In the genomic region with DNA sequence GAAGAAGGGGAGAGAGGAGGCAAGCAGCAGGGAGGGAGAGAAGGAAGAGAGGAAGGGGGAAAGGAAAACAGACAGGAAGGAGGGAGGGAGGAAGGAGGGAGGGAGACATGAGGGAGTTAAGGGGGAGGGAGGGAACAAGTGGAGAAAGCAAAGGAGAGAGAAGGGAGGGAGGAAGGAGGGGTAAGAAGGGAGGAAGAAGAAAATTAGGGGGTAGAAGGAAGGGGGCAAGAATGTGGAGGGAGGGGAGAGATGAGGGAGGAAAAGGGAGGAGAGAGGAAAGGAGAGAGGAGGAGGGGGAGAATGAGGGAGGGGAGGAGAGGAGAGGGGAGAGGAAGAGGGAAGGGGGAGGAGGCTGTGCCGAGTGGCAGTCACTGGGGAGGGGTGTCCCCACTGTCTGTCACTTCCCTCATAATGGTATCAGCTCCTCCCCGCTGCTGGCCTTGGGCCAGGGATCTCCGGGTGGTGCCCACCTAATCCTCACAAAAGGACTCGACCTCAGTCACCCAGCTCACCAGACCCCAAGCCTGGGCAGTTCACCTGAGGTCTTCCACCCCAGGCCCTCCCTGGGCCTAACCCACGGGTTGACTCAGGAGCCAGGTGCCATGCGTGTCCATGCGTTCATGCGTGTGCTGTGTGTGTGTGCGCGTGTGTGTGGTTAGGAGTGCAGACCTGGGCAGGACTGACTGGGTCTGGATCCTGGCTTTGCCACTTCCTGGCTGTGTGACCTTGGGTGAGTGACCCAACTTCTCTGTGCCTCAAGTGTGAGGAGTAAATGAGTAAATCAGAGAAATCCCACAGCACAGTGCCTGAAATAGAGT, we compare ENCODE assay signal across 1 cellular context.
TF ChIP-seq lines count a peak whose summit lies in the region.

No MANE protein-coding gene starts in this region.

TF ChIP-seq in HepG2, 621 proteins besides CTCF, POLR2A, EP300 and RAD21 (continued from another document and continues in another):
- TF ChIP-seq, protein P1, sequence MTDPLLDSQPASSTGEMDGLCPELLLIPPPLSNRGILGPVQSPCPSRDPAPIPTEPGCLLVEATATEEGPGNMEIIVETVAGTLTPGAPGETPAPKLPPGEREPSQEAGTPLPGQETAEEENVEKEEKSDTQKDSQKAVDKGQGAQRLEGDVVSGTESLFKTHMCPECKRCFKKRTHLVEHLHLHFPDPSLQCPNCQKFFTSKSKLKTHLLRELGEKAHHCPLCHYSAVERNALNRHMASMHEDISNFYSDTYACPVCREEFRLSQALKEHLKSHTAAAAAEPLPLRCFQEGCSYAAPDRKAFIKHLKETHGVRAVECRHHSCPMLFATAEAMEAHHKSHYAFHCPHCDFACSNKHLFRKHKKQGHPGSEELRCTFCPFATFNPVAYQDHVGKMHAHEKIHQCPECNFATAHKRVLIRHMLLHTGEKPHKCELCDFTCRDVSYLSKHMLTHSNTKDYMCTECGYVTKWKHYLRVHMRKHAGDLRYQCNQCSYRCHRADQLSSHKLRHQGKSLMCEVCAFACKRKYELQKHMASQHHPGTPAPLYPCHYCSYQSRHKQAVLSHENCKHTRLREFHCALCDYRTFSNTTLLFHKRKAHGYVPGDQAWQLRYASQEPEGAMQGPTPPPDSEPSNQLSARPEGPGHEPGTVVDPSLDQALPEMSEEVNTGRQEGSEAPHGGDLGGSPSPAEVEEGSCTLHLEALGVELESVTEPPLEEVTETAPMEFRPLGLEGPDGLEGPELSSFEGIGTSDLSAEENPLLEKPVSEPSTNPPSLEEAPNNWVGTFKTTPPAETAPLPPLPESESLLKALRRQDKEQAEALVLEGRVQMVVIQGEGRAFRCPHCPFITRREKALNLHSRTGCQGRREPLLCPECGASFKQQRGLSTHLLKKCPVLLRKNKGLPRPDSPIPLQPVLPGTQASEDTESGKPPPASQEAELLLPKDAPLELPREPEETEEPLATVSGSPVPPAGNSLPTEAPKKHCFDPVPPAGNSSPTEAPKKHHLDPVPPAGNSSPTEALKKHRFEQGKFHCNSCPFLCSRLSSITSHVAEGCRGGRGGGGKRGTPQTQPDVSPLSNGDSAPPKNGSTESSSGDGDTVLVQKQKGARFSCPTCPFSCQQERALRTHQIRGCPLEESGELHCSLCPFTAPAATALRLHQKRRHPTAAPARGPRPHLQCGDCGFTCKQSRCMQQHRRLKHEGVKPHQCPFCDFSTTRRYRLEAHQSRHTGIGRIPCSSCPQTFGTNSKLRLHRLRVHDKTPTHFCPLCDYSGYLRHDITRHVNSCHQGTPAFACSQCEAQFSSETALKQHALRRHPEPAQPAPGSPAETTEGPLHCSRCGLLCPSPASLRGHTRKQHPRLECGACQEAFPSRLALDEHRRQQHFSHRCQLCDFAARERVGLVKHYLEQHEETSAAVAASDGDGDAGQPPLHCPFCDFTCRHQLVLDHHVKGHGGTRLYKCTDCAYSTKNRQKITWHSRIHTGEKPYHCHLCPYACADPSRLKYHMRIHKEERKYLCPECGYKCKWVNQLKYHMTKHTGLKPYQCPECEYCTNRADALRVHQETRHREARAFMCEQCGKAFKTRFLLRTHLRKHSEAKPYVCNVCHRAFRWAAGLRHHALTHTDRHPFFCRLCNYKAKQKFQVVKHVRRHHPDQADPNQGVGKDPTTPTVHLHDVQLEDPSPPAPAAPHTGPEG (CRISPR knock-in tag; IDR thresholded peaks at IDR 0.05) = no peak
- TF ChIP-seq SP140L (CRISPR knock-in tag; IDR thresholded peaks at IDR 0.05; ENCODE audit: borderline replicate concordance) (no peak), ARNTL (CRISPR knock-in tag; IDR thresholded peaks at IDR 0.05) (no peak), SP4 (CRISPR knock-in tag; IDR thresholded peaks at IDR 0.05) (no peak), KDM6A (CRISPR knock-in tag; IDR thresholded peaks at IDR 0.05; ENCODE audit: low read depth) (no peak), ZMYM3 (CRISPR knock-in tag; IDR thresholded peaks at IDR 0.05) (peak; percentile 93), KLF16 (CRISPR knock-in tag; IDR thresholded peaks at IDR 0.05) (no peak), AGO2 (optimal IDR thresholded peaks at IDR 0.05; ENCODE audit: low read depth, low read length) (no peak), JUNB (CRISPR knock-in tag; IDR thresholded peaks at IDR 0.05; ENCODE audit: borderline replicate concordance) (no peak), NAIF1 (CRISPR knock-in tag; IDR thresholded peaks at IDR 0.05; ENCODE audit: borderline replicate concordance) (no peak), HOXD1 (CRISPR knock-in tag; IDR thresholded peaks at IDR 0.05) (no peak), PCBP2 (optimal IDR thresholded peaks at IDR 0.05; ENCODE audit: low read depth, low read length, poor library complexity, severe bottlenecking) (peak; percentile 77), KDM1A (CRISPR knock-in tag; IDR thresholded peaks at IDR 0.05) (peak; percentile 84), ZNF761 (CRISPR knock-in tag; conservative IDR thresholded peaks at IDR 0.05) (no peak), ZNF788 (CRISPR knock-in tag; IDR thresholded peaks at IDR 0.05; ENCODE audit: borderline replicate concordance) (no peak), ATRX (CRISPR knock-in tag; IDR thresholded peaks at IDR 0.05; ENCODE audit: borderline replicate concordance) (no peak), IKZF4 (CRISPR knock-in tag; IDR thresholded peaks at IDR 0.05; ENCODE audit: borderline replicate concordance, low read depth, not compliant biosample characterization) (no peak), TOE1 (CRISPR knock-in tag; IDR thresholded peaks at IDR 0.05) (no peak), PHF8 (CRISPR knock-in tag; IDR thresholded peaks at IDR 0.05) (no peak), ZSCAN22 (CRISPR knock-in tag; IDR thresholded peaks at IDR 0.05) (no peak), KDM4B (CRISPR knock-in tag; IDR thresholded peaks at IDR 0.05) (no peak), NR2C2 (CRISPR knock-in tag; IDR thresholded peaks at IDR 0.05; ENCODE audit: borderline replicate concordance) (no peak), GFI1 (CRISPR knock-in tag; IDR thresholded peaks at IDR 0.05; ENCODE audit: borderline replicate concordance) (no peak), ZNF251 (CRISPR knock-in tag; IDR thresholded peaks at IDR 0.05) (no peak)
- TF ChIP-seq, protein P2, sequence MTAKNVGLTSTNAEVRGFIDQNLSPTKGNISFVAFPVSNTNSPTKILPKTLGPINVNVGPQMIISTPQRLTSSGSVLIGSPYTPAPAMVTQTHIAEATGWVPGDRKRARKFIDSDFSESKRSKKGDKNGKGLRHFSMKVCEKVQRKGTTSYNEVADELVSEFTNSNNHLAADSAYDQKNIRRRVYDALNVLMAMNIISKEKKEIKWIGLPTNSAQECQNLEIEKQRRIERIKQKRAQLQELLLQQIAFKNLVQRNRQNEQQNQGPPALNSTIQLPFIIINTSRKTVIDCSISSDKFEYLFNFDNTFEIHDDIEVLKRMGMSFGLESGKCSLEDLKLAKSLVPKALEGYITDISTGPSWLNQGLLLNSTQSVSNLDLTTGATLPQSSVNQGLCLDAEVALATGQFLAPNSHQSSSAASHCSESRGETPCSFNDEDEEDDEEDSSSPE (CRISPR knock-in tag; IDR thresholded peaks at IDR 0.05) = no peak
- TF ChIP-seq, protein P3, sequence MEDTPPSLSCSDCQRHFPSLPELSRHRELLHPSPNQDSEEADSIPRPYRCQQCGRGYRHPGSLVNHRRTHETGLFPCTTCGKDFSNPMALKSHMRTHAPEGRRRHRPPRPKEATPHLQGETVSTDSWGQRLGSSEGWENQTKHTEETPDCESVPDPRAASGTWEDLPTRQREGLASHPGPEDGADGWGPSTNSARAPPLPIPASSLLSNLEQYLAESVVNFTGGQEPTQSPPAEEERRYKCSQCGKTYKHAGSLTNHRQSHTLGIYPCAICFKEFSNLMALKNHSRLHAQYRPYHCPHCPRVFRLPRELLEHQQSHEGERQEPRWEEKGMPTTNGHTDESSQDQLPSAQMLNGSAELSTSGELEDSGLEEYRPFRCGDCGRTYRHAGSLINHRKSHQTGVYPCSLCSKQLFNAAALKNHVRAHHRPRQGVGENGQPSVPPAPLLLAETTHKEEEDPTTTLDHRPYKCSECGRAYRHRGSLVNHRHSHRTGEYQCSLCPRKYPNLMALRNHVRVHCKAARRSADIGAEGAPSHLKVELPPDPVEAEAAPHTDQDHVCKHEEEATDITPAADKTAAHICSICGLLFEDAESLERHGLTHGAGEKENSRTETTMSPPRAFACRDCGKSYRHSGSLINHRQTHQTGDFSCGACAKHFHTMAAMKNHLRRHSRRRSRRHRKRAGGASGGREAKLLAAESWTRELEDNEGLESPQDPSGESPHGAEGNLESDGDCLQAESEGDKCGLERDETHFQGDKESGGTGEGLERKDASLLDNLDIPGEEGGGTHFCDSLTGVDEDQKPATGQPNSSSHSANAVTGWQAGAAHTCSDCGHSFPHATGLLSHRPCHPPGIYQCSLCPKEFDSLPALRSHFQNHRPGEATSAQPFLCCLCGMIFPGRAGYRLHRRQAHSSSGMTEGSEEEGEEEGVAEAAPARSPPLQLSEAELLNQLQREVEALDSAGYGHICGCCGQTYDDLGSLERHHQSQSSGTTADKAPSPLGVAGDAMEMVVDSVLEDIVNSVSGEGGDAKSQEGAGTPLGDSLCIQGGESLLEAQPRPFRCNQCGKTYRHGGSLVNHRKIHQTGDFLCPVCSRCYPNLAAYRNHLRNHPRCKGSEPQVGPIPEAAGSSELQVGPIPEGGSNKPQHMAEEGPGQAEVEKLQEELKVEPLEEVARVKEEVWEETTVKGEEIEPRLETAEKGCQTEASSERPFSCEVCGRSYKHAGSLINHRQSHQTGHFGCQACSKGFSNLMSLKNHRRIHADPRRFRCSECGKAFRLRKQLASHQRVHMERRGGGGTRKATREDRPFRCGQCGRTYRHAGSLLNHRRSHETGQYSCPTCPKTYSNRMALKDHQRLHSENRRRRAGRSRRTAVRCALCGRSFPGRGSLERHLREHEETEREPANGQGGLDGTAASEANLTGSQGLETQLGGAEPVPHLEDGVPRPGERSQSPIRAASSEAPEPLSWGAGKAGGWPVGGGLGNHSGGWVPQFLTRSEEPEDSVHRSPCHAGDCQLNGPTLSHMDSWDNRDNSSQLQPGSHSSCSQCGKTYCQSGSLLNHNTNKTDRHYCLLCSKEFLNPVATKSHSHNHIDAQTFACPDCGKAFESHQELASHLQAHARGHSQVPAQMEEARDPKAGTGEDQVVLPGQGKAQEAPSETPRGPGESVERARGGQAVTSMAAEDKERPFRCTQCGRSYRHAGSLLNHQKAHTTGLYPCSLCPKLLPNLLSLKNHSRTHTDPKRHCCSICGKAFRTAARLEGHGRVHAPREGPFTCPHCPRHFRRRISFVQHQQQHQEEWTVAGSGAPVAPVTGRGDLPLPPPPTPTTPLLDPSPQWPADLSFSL (CRISPR knock-in tag; IDR thresholded peaks at IDR 0.05) = no peak
- TF ChIP-seq, protein P4, sequence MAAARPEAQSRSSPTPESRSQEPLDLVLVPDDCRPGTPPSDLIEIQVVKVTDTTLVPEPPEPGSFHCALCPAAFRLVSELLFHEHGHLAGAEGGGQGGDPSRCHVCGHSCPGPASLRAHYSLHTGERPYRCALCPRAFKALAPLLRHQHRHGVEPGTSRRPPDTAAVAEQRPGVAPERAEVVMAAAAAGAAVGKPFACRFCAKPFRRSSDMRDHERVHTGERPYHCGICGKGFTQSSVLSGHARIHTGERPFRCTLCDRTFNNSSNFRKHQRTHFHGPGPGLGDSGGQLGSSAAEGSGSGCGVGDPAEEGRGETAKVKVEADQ (CRISPR knock-in tag; IDR thresholded peaks at IDR 0.05; ENCODE audit: borderline replicate concordance) = no peak
- TF ChIP-seq, protein P5, sequence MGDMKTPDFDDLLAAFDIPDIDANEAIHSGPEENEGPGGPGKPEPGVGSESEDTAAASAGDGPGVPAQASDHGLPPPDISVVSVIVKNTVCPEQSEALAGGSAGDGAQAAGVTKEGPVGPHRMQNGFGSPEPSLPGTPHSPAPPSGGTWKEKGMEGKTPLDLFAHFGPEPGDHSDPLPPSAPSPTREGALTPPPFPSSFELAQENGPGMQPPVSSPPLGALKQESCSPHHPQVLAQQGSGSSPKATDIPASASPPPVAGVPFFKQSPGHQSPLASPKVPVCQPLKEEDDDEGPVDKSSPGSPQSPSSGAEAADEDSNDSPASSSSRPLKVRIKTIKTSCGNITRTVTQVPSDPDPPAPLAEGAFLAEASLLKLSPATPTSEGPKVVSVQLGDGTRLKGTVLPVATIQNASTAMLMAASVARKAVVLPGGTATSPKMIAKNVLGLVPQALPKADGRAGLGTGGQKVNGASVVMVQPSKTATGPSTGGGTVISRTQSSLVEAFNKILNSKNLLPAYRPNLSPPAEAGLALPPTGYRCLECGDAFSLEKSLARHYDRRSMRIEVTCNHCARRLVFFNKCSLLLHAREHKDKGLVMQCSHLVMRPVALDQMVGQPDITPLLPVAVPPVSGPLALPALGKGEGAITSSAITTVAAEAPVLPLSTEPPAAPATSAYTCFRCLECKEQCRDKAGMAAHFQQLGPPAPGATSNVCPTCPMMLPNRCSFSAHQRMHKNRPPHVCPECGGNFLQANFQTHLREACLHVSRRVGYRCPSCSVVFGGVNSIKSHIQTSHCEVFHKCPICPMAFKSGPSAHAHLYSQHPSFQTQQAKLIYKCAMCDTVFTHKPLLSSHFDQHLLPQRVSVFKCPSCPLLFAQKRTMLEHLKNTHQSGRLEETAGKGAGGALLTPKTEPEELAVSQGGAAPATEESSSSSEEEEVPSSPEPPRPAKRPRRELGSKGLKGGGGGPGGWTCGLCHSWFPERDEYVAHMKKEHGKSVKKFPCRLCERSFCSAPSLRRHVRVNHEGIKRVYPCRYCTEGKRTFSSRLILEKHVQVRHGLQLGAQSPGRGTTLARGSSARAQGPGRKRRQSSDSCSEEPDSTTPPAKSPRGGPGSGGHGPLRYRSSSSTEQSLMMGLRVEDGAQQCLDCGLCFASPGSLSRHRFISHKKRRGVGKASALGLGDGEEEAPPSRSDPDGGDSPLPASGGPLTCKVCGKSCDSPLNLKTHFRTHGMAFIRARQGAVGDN (CRISPR knock-in tag; IDR thresholded peaks at IDR 0.05) = peak; percentile 43
- TF ChIP-seq, protein P6, sequence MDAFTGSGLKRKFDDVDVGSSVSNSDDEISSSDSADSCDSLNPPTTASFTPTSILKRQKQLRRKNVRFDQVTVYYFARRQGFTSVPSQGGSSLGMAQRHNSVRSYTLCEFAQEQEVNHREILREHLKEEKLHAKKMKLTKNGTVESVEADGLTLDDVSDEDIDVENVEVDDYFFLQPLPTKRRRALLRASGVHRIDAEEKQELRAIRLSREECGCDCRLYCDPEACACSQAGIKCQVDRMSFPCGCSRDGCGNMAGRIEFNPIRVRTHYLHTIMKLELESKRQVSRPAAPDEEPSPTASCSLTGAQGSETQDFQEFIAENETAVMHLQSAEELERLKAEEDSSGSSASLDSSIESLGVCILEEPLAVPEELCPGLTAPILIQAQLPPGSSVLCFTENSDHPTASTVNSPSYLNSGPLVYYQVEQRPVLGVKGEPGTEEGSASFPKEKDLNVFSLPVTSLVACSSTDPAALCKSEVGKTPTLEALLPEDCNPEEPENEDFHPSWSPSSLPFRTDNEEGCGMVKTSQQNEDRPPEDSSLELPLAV (CRISPR knock-in tag; conservative IDR thresholded peaks at IDR 0.05; ENCODE audit: low read depth) = no peak
- TF ChIP-seq, protein P7, sequence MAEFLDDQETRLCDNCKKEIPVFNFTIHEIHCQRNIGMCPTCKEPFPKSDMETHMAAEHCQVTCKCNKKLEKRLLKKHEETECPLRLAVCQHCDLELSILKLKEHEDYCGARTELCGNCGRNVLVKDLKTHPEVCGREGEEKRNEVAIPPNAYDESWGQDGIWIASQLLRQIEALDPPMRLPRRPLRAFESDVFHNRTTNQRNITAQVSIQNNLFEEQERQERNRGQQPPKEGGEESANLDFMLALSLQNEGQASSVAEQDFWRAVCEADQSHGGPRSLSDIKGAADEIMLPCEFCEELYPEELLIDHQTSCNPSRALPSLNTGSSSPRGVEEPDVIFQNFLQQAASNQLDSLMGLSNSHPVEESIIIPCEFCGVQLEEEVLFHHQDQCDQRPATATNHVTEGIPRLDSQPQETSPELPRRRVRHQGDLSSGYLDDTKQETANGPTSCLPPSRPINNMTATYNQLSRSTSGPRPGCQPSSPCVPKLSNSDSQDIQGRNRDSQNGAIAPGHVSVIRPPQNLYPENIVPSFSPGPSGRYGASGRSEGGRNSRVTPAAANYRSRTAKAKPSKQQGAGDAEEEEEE (CRISPR knock-in tag; IDR thresholded peaks at IDR 0.05; ENCODE audit: borderline replicate concordance) = no peak
